Comparison of ENCODE assay signal across 18 cellular contexts in genomic region chr10:130422366-130423324, GRCh38.
DNase-seq lines count a peak whose midpoint lies in the region; ATAC-seq and TF ChIP-seq lines count a peak whose summit lies in the region.
"Had no signal": no experiment of that assay in that cellular context is flagged by ENCODE, and none has a peak within 500 bp of the region (broad histone marks: within the 10 kb centered on the region; RNA-seq: fewer than 3 reads in every experiment).

No MANE protein-coding gene starts in this region.

- no TSS peak for BruUV-seq in A673 (replicated peaks; lab: Mats Ljungman, UMichigan)

- no peak overlapping the region for H2BK5ac ChIP-seq in mesendoderm (ENCODE audit: low read length)

- no peak overlapping the region for H3K56ac ChIP-seq in mesendoderm (ENCODE audit: low read length)

- no peak overlapping the region for H4K5ac ChIP-seq in mesendoderm (ENCODE audit: low read length)

- no peaks in the 10 kb centered on the region for H3K79me2 ChIP-seq in mesendoderm (ENCODE audit: control insufficient read depth, insufficient read depth, low read length)

- ATAC-seq in GM21786 (IDR thresholded peaks at IDR 0.05; ENCODE audit: unreplicated experiment): no peak
- ATAC-seq: GM23338 had no signal

- no peak overlapping the region for H3K27ac ChIP-seq in A673 (ENCODE audit: low read depth, low read length, poor library complexity, severe bottlenecking)
- no peak overlapping the region for H3K27ac ChIP-seq in mesendoderm (ENCODE audit: low read depth, low read length)
- H3K27ac ChIP-seq: BLaER1 had no signal

- H3K4me3 ChIP-seq in A673 (ENCODE audit: low read depth, low read length, poor library complexity, severe bottlenecking) (no peak overlapping the region), NB4 (ENCODE audit: low read depth, low read length) (no peak overlapping the region), mesendoderm (ENCODE audit: low read length) (no peak overlapping the region)
- H3K4me3 ChIP-seq: BLaER1, GM23338 had no signal

- no peaks in the 10 kb centered on the region for H3K79me1 ChIP-seq in mesendoderm (ENCODE audit: low read length)

- H3K18ac ChIP-seq in mesendoderm (ENCODE audit: low read length): no peak overlapping the region

- H3K27me3 ChIP-seq in A673 (replicated peaks; ENCODE audit: insufficient read depth, low read depth, low read length, poor library complexity) (peaks cover 5% of the 10 kb centered on the region), mesendoderm (ENCODE audit: insufficient read depth, low read length, poor library complexity) (no peaks in the 10 kb centered on the region)
- H3K27me3 ChIP-seq: BLaER1 had no signal

- no peak overlapping the region for H3K9ac ChIP-seq in mesendoderm (ENCODE audit: low read length)
- H3K9ac ChIP-seq: BLaER1, SK-N-SH had no signal

- no peak overlapping the region for H2BK15ac ChIP-seq in mesendoderm (replicated peaks; ENCODE audit: low read depth)

- TF ChIP-seq CTCF in A673 (conservative IDR thresholded peaks at IDR 0.05; ENCODE audit: low read depth, low read length) (peak; percentile 30; the same call in 1 of the 2 replicates), NB4 (IDR thresholded peaks at IDR 0.05; ENCODE audit: low read depth, low read length) (peak; percentile 21)

- no peak overlapping the region for H3K23ac ChIP-seq in mesendoderm (ENCODE audit: low read length)

- peak; percentile 4 for DNase-seq in A673 (ENCODE audit: low spot score)
- peak; percentile 11 for DNase-seq in NB4 (ENCODE audit: low read depth)
- DNase-seq in ecto neural progenitor cell (ENCODE audit: low spot score): peak; percentile 17
- DNase-seq in mesendoderm: peak; percentile 22
- no peak for DNase-seq in GOT3 (lab: John Stamatoyannopoulos, UW)
- no peak for DNase-seq in NCI-H128 (lab: John Stamatoyannopoulos, UW; ENCODE audit: unreplicated experiment)
- DNase-seq in NCI-H1092 treated with DMSO at 0.1 percent for 48 hours (lab: John Stamatoyannopoulos, UW): no peak
- DNase-seq: CD4-positive, CD25-positive, alpha-beta regulatory T cell; NCI-H1105 treated with DMSO at 0.1 percent for 48 hours; NCI-H2029; NCI-H446 treated with DMSO at 0.1 percent for 48 hours; NCI-H526; SIG-M5; SK-N-SH; SW 1271 had no signal

- H3K9me3 ChIP-seq in A673 (ENCODE audit: low read depth, low read length, poor library complexity, severe bottlenecking): no peaks in the 10 kb centered on the region
- H3K9me3 ChIP-seq: BLaER1, SK-N-SH had no signal

- H2BK120ac ChIP-seq in mesendoderm (ENCODE audit: low read depth, low read length): no peak overlapping the region

- no CpG with 5 or more reads among the region's 12 CpGs for WGBS in mesendoderm (ENCODE audit: extremely low coverage, insufficient coverage, low lambda C conversion rate)

- no peak overlapping the region for H3K4ac ChIP-seq in mesendoderm (ENCODE audit: low read depth, low read length)

- no peak for TF ChIP-seq POLR2A in NB4 (IDR thresholded peaks at IDR 0.05; ENCODE audit: extremely low read depth, insufficient read length)

- H3K36me3 ChIP-seq in A673 (ENCODE audit: insufficient read depth, low read length, poor library complexity, severe bottlenecking) (no peaks in the 10 kb centered on the region), mesendoderm (ENCODE audit: control insufficient read depth, insufficient read depth, low read length) (no peaks in the 10 kb centered on the region)
- H3K36me3 ChIP-seq: BLaER1 had no signal

- no peak overlapping the region for H3K4me2 ChIP-seq in mesendoderm (ENCODE audit: low read length)
- H3K4me2 ChIP-seq: BLaER1, GM23338, SK-N-SH had no signal

- no peaks in the 10 kb centered on the region for H3K4me1 ChIP-seq in A673 (ENCODE audit: insufficient read depth, low read length, poor library complexity, severe bottlenecking)
- H3K4me1 ChIP-seq in mesendoderm (ENCODE audit: control insufficient read depth, low read depth, low read length): no peaks in the 10 kb centered on the region
- H3K4me1 ChIP-seq: BLaER1 had no signal

- CTCF ChIA-PET in A673 (lab: Charles Lee): no interaction called here

- POLR2A ChIA-PET in A673 (lab: Charles Lee; ENCODE audit: low non-redundant PET): no interaction called here

- intact Hi-C loops in A673 (cut with micrococcal nuclease; ENCODE audit: unreplicated experiment): no loop called here

- no peak overlapping the region for H2AK5ac ChIP-seq in mesendoderm (ENCODE audit: low read length)

- H4K8ac ChIP-seq in mesendoderm (ENCODE audit: low read depth, low read length): no peak overlapping the region

Comparison
In these comparisons a context has a peak if more than half of its experiments do, and no peak if none do; other contexts are left out.
1. DNase-seq: peak in A673 (single experiment), NB4 (single experiment), ecto neural progenitor cell (single experiment) and mesendoderm (single experiment); none in GOT3 (single experiment), NCI-H128 (single experiment) and NCI-H1092 treated with DMSO at 0.1 percent for 48 hours (single experiment).